In the genomic region with DNA sequence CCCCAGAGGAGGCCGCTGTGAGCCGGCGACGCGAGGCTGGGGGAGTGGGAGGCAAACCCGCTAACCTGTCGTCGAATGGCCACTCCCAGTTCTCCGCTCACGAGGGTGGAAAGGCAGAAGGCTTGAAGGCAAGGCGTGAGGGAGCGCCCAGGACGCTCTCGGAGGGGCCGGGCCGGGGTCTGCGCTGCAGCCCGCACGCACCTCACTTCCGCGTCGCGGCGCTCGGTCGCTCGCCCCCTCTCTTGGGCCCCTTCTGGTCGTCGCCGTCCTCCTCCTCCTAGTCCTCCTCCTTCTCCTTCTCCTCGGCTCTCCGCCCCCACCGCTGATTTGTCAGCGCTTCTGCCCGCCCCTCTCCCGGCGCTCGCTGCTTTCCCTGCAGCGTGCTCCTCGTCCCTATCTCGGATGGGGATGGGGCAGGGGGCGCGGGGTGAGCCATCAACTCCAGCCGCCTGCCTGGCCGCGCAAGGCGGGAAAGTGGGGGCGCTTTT, we compare ENCODE assay signal across 1 cellular context.
A peak's percentile ranks its signal among the peaks of the same experiment; 100 is the strongest.
TF ChIP-seq lines count a peak whose summit lies in the region.

Gene SNCA (minus strand): TSS at position 265 of the 488 bp plus-strand sequence. CDS start 1,494 bp downstream, outside the sequence.

TF ChIP-seq in WTC11, 78 proteins besides CTCF, POLR2A, EP300 and RAD21 (continued from another document):
- TF ChIP-seq, protein P1, sequence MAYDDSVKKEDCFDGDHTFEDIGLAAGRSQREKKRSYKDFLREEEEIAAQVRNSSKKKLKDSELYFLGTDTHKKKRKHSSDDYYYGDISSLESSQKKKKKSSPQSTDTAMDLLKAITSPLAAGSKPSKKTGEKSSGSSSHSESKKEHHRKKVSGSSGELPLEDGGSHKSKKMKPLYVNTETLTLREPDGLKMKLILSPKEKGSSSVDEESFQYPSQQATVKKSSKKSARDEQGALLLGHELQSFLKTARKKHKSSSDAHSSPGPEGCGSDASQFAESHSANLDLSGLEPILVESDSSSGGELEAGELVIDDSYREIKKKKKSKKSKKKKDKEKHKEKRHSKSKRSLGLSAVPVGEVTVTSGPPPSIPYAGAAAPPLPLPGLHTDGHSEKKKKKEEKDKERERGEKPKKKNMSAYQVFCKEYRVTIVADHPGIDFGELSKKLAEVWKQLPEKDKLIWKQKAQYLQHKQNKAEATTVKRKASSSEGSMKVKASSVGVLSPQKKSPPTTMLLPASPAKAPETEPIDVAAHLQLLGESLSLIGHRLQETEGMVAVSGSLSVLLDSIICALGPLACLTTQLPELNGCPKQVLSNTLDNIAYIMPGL (CRISPR knock-in tag; IDR thresholded peaks at IDR 0.05) = peak; percentile 83; the same call in 1 of the 2 replicates
- TF ChIP-seq, protein P2, sequence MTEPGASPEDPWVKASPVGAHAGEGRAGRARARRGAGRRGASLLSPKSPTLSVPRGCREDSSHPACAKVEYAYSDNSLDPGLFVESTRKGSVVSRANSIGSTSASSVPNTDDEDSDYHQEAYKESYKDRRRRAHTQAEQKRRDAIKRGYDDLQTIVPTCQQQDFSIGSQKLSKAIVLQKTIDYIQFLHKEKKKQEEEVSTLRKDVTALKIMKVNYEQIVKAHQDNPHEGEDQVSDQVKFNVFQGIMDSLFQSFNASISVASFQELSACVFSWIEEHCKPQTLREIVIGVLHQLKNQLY (CRISPR knock-in tag; IDR thresholded peaks at IDR 0.05) = no peak
- TF ChIP-seq, protein P3, sequence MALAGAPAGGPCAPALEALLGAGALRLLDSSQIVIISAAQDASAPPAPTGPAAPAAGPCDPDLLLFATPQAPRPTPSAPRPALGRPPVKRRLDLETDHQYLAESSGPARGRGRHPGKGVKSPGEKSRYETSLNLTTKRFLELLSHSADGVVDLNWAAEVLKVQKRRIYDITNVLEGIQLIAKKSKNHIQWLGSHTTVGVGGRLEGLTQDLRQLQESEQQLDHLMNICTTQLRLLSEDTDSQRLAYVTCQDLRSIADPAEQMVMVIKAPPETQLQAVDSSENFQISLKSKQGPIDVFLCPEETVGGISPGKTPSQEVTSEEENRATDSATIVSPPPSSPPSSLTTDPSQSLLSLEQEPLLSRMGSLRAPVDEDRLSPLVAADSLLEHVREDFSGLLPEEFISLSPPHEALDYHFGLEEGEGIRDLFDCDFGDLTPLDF (CRISPR knock-in tag; IDR thresholded peaks at IDR 0.05) = no peak
- TF ChIP-seq ZBTB43 (CRISPR knock-in tag; IDR thresholded peaks at IDR 0.05) (no peak), FOXP4 (CRISPR knock-in tag; IDR thresholded peaks at IDR 0.05) (no peak), FOXP1 (CRISPR knock-in tag; IDR thresholded peaks at IDR 0.05; ENCODE audit: borderline replicate concordance) (peak; percentile 30; the same call in 1 of the 2 replicates), ZNF232 (CRISPR knock-in tag; IDR thresholded peaks at IDR 0.05) (peak; percentile 91), ATF1 (CRISPR knock-in tag; IDR thresholded peaks at IDR 0.05) (0 out of 2 replicates have a peak, but pooled peaks have one; percentile 41)
